In genomic region chr5:25345240-25345771, GRCh38 we compare ENCODE assay signal across 16 cellular contexts.
DNase-seq lines count a peak whose midpoint lies in the region; ATAC-seq and TF ChIP-seq lines count a peak whose summit lies in the region.
"Had no signal": no experiment of that assay in that cellular context is flagged by ENCODE, and none has a peak within 500 bp of the region (broad histone marks: within the 10 kb centered on the region; RNA-seq: fewer than 3 reads in every experiment).

No MANE protein-coding gene starts in this region.

- no peak overlapping the region for H4K91ac ChIP-seq in neuronal stem cell (ENCODE audit: low read depth, low read length, poor library complexity)

- no peaks in the 10 kb centered on the region for H3K4me1 Mint-ChIP-seq in osteocyte (ENCODE audit: unreplicated experiment)
- H3K4me1 Mint-ChIP-seq: CD4-positive, alpha-beta memory T cell had no signal

- peak overlapping the region; percentile 25 for H2AFZ ChIP-seq in neuronal stem cell (ENCODE audit: low read length)

- H3K4ac ChIP-seq in neuronal stem cell (ENCODE audit: low read length) = no peak overlapping the region

- no peak overlapping the region for H2BK5ac ChIP-seq in neuronal stem cell (ENCODE audit: low read length)

- no peak overlapping the region for H3K18ac ChIP-seq in neuronal stem cell (ENCODE audit: low read length)

- no peak overlapping the region for H3K4me3 Mint-ChIP-seq in osteocyte (ENCODE audit: unreplicated experiment)
- H3K4me3 Mint-ChIP-seq: CD4-positive, alpha-beta memory T cell had no signal

- no peaks in the 10 kb centered on the region for H3K79me1 ChIP-seq in neuronal stem cell (ENCODE audit: low read depth, low read length)

- H2BK120ac ChIP-seq in neuronal stem cell (ENCODE audit: low read depth, low read length) = no peak overlapping the region

- H3K9me3 ChIP-seq in SK-N-MC (ENCODE audit: low read depth, low read length) = no peaks in the 10 kb centered on the region
- no peaks in the 10 kb centered on the region for H3K9me3 ChIP-seq in neuronal stem cell (replicated peaks in 1 of 2; ENCODE audit: control insufficient read depth in 2 of 2, insufficient read depth in 1 of 2, low read depth in 1 of 2, low read length in 2 of 2)

- H3K27me3 Mint-ChIP-seq in osteocyte (ENCODE audit: unreplicated experiment) = no peaks in the 10 kb centered on the region
- H3K27me3 Mint-ChIP-seq: CD4-positive, alpha-beta memory T cell had no signal

- ATAC-seq in HG02840 (IDR thresholded peaks at IDR 0.05; ENCODE audit: low FRiP score, unreplicated experiment) = no peak
- ATAC-seq: GM12878, PC-3 had no signal

- H3K4me1 ChIP-seq in neuronal stem cell (ENCODE audit: control insufficient read depth in 2 of 2, insufficient read depth in 1 of 2, low read depth in 1 of 2, low read length in 2 of 2) = no peaks in the 10 kb centered on the region

- H3K27ac ChIP-seq in SK-N-MC = peak overlapping the region; percentile 87
- H3K27ac ChIP-seq in neuronal stem cell (replicated peaks; ENCODE audit: low read length) = no peak overlapping the region
- H3K27ac ChIP-seq: RWPE1 had no signal

- no peaks in the 10 kb centered on the region for H3K27me3 ChIP-seq in neuronal stem cell (ENCODE audit: control insufficient read depth in 3 of 3, insufficient read depth in 3 of 3, low read depth in 1 of 3, low read length in 3 of 3)

- no peak overlapping the region for H2AK5ac ChIP-seq in neuronal stem cell (ENCODE audit: low read depth, low read length)

- H3K36me3 ChIP-seq in SK-N-MC (ENCODE audit: insufficient read depth, low read length) (no peaks in the 10 kb centered on the region), neuronal stem cell (replicated peaks in 1 of 2; ENCODE audit: control insufficient read depth in 2 of 2, insufficient read depth in 2 of 2, low read length in 2 of 2) (no peaks in the 10 kb centered on the region)

- H3K23ac ChIP-seq in neuronal stem cell (ENCODE audit: low read depth, low read length, poor library complexity) = no peak overlapping the region

- no peak overlapping the region for H2BK12ac ChIP-seq in neuronal stem cell (ENCODE audit: low read length)

- H3K9ac ChIP-seq in SK-N-MC (ENCODE audit: insufficient read length) (no peak overlapping the region), neuronal stem cell (ENCODE audit: low read depth, low read length, poor library complexity) (no peak overlapping the region)

- WGBS in neuronal stem cell (ENCODE audit: extremely low coverage in 2 of 2, insufficient read length in 2 of 2, insufficient replicate concordance in 1 of 2), 2 donors = no CpG with 5 or more reads among the region's 5 CpGs

- DNase-seq in G401 (ENCODE audit: low spot score) (peak; percentile 6), M059J (ENCODE audit: low read depth) (peak; percentile 3), SK-N-MC (ENCODE audit: low read depth, low spot score) (peak; percentile 37), neuronal stem cell (ENCODE audit: low spot score) (no peak), osteocyte (ENCODE audit: extremely low spot score, unreplicated experiment) (no peak), NCI-H187 (lab: John Stamatoyannopoulos, UW) (no peak)
- DNase-seq: CD4-positive, alpha-beta memory T cell; DND-41; GDM1; HCEC 1CT; NCI-H2029; NCI-H526 treated with DMSO at 0.1 percent for 48 hours; PC-3 had no signal

- no peak overlapping the region for H3K14ac ChIP-seq in neuronal stem cell (ENCODE audit: low read length)

- H3K27ac Mint-ChIP-seq in osteocyte (ENCODE audit: unreplicated experiment) = no peak overlapping the region
- H3K27ac Mint-ChIP-seq: CD4-positive, alpha-beta memory T cell had no signal

- no peak for TF ChIP-seq CTCF in osteocyte (IDR thresholded peaks at IDR 0.05)

- peak overlapping the region; percentile 8 for H3K4me3 ChIP-seq in SK-N-MC
- no peak overlapping the region for H3K4me3 ChIP-seq in neuronal stem cell (ENCODE audit: low read length in 2 of 2)
- H3K4me3 ChIP-seq: GM12878 had no signal

- in situ Hi-C loops in G401 (cut with HindIII; ENCODE audit: low sequenced_read_pairs) = no loop called here

- H2BK15ac ChIP-seq in neuronal stem cell (ENCODE audit: low read length) = no peak overlapping the region

- no peak overlapping the region for H3K4me2 ChIP-seq in neuronal stem cell (ENCODE audit: insufficient read depth, low read length, poor library complexity, severe bottlenecking)

- no peak overlapping the region for H4K8ac ChIP-seq in neuronal stem cell (ENCODE audit: low read depth, low read length)

- no peaks in the 10 kb centered on the region for H3K36me3 Mint-ChIP-seq in osteocyte (ENCODE audit: unreplicated experiment)
- H3K36me3 Mint-ChIP-seq: CD4-positive, alpha-beta memory T cell had no signal

- H3K9me3 Mint-ChIP-seq in osteocyte (ENCODE audit: unreplicated experiment) = peaks cover 33% of the 10 kb centered on the region

Comparison
In these comparisons a context has a peak if more than half of its experiments do, and no peak if none do; other contexts are left out.
1. DNase-seq: peak in G401 (single experiment), M059J (single experiment) and SK-N-MC (single experiment); none in neuronal stem cell (single experiment), osteocyte (single experiment) and NCI-H187 (0 of 2).